1 cellular context compared by ENCODE assay signal in genomic region chr16:78654929-78655328, GRCh38.
TF ChIP-seq lines count a peak whose summit lies in the region.

No MANE protein-coding gene starts in this region.

TF ChIP-seq in HepG2, 621 proteins besides CTCF, POLR2A, EP300 and RAD21 (continued from another document):
- no peak for TF ChIP-seq ZNF512 (CRISPR knock-in tag; IDR thresholded peaks at IDR 0.05)
- TF ChIP-seq PREB (CRISPR knock-in tag; IDR thresholded peaks at IDR 0.05) = no peak
- no peak for TF ChIP-seq CBX1 (IDR thresholded peaks at IDR 0.05; ENCODE audit: low read depth)
- TF ChIP-seq ZNF44 (CRISPR knock-in tag; IDR thresholded peaks at IDR 0.05) = no peak
- TF ChIP-seq ZBTB1 (CRISPR knock-in tag; IDR thresholded peaks at IDR 0.05; ENCODE audit: borderline replicate concordance) = no peak
